8 cellular contexts compared by ENCODE assay signal in the genomic region with DNA sequence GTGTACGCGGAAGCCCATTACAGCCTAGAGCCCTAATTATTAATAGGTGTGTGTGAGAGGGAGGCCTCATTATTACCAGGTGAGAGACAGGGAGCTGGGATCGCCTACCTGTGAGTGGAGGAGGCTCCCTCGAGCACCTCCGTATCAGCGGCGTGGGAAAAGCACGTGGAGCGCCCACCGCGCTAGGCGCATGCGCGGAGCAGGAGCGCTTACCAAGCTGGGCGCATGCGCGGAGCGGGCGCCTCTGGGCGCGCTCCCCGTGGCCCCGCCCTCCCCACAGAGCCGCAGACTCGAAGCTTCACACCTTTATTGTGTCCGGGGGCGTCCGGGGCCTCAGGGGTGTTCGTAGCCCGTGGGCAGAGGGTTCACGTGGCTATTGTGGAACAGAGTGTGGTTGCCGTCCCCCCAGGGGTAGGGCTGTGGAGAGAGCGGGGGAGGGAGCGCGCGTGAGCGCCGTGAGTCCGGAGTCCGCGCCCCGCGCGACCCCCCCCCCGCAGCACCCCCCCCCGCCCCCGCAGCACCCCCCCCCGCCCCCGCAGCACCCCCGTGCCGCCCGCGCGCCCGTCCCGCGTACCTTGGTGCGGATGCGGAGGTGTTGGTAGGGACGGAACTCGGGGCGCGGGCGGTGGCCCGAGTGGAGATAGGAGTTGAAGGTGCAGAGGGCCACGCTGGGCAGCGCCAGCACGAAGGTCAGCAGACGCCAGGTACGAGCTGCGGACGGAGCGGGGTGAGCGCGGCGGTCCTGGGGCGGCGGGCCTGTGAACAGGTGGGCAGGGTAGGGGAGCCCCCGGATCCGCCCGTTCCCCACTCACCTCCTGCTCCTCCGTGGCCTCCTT. TPM values are rescaled to one million over a fixed set of nuclear protein-coding genes. Genes with fewer than 3 reads are reported as not detected.
DNase-seq lines count a peak whose midpoint lies in the region.

No MANE protein-coding gene starts in this region.

- DNase-seq in NT2/D1 (ENCODE audit: low read depth, low spot score): peak; percentile 18
- DNase-seq in activated effector memory CD4-positive, alpha-beta T cell treated with Interleukin-2 at 50 U/mL for 16 hours: peak; percentile 41
- DNase-seq in head of caudate nucleus: peak; percentile 20 to 84 (median 68)
- DNase-seq in HuH-7 (ENCODE audit: low spot score): no peak
- no peak for DNase-seq in NCI-H1436 treated with DMSO at 0.1 percent for 48 hours (lab: John Stamatoyannopoulos, UW)
- no peak for DNase-seq in DMS79 (lab: John Stamatoyannopoulos, UW)

- intact Hi-C loops in head of caudate nucleus (cut with DNase I): no loop called here

- H3K27ac ChIP-seq in rectal smooth muscle tissue (ENCODE audit: low read depth, low read length) (no peak overlapping the region), urinary bladder (ENCODE audit: low read depth) (no peak overlapping the region)

- H3K9ac ChIP-seq in NT2/D1 (ENCODE audit: insufficient read length, low read depth): no peak overlapping the region
- H3K9ac ChIP-seq in rectal smooth muscle tissue (ENCODE audit: low read length): no peak overlapping the region

- 17% methylated on average over 81 of the region's 83 CpGs for WGBS in urinary bladder

- no peaks in the 10 kb centered on the region for H3K9me3 ChIP-seq in NT2/D1 (ENCODE audit: insufficient read depth, low read length)

- no peaks in the 10 kb centered on the region for H3K27me3 ChIP-seq in NT2/D1 (ENCODE audit: insufficient read depth, insufficient read length)
- H3K27me3 ChIP-seq in rectal smooth muscle tissue (ENCODE audit: control insufficient read depth, insufficient read depth, low read length): no peaks in the 10 kb centered on the region

- H3K4me3 ChIP-seq in NT2/D1 (ENCODE audit: insufficient read length, low read depth) (no peak overlapping the region), rectal smooth muscle tissue (ENCODE audit: low read length) (peak overlapping the region; percentile 43), urinary bladder (ENCODE audit: low read depth, low read length) (peak overlapping the region; percentile 47)

- no peaks in the 10 kb centered on the region for H3K4me1 ChIP-seq in NT2/D1 (ENCODE audit: insufficient read depth, insufficient read length)
- peaks cover 2% of the 10 kb centered on the region for H3K4me1 ChIP-seq in rectal smooth muscle tissue (ENCODE audit: control insufficient read depth, insufficient read depth, low read length)
- H3K4me1 ChIP-seq in urinary bladder (ENCODE audit: insufficient read depth): no peaks in the 10 kb centered on the region

- no peaks in the 10 kb centered on the region for H3K36me3 ChIP-seq in NT2/D1 (ENCODE audit: insufficient read depth, insufficient read length, low read length)
- H3K36me3 ChIP-seq in rectal smooth muscle tissue (ENCODE audit: control insufficient read depth, insufficient read depth, low read length): no peaks in the 10 kb centered on the region
- no peaks in the 10 kb centered on the region for H3K36me3 ChIP-seq in urinary bladder (ENCODE audit: insufficient read depth)

RNA-seq across cellular contexts. Expression of a gene that starts 0.5 kb away (rescaled TPM):
- not detected for total RNA-seq in urinary bladder
- polyA plus RNA-seq in urinary bladder: not detected

RNA-seq across cellular contexts. Expression of a gene that starts 14.9 kb away (rescaled TPM):
- total RNA-seq in urinary bladder: 0.79 TPM
- polyA plus RNA-seq in urinary bladder: 0.76 TPM

RNA-seq across cellular contexts. Expression of a gene that starts 31.6 kb away (rescaled TPM):
- 5.4 TPM for total RNA-seq in urinary bladder
- 13.1 TPM for polyA plus RNA-seq in urinary bladder

RNA-seq across cellular contexts. Expression of a gene that starts 34.5 kb away (rescaled TPM):
- total RNA-seq in urinary bladder: 0.21 TPM
- polyA plus RNA-seq in urinary bladder: 0.05 TPM

RNA-seq across cellular contexts. Expression of a gene that starts 44.3 kb away (rescaled TPM):
- total RNA-seq in urinary bladder: 76.2 TPM
- 341 TPM for polyA plus RNA-seq in urinary bladder

Comparison
In these comparisons a context has a peak if more than half of its experiments do, and no peak if none do; other contexts are left out.
1. DNase-seq: peak in NT2/D1 (single experiment), activated effector memory CD4-positive, alpha-beta T cell treated with Interleukin-2 at 50 U/mL for 16 hours (single experiment) and head of caudate nucleus (42 of 42); none in HuH-7 (single experiment), NCI-H1436 treated with DMSO at 0.1 percent for 48 hours (single experiment) and DMS79 (single experiment).